Comparison of ENCODE assay signal across 1 cellular context in genomic region chr5:79613571-79613970, GRCh38.
TF ChIP-seq lines count a peak whose summit lies in the region.

No MANE protein-coding gene starts in this region.

TF ChIP-seq in SK-N-SH, 30 proteins besides CTCF, POLR2A, EP300 and RAD21:
- no peak for TF ChIP-seq MAX (IDR thresholded peaks at IDR 0.05; ENCODE audit: low read depth)
- no peak for TF ChIP-seq RCOR1 (IDR thresholded peaks at IDR 0.05; ENCODE audit: low read length)
- no peak for TF ChIP-seq FOXJ3 (CRISPR knock-in tag; IDR thresholded peaks at IDR 0.05)
- TF ChIP-seq ZBTB33 (IDR thresholded peaks at IDR 0.05; ENCODE audit: borderline replicate concordance, low read depth), result no peak
- TF ChIP-seq REST (IDR thresholded peaks at IDR 0.05; ENCODE audit: low read depth, low read length), result no peak
- no peak for TF ChIP-seq SIN3A (IDR thresholded peaks at IDR 0.05; ENCODE audit: borderline replicate concordance, low read depth, low read length)
- TF ChIP-seq POLR2AphosphoS5 (IDR thresholded peaks at IDR 0.05; ENCODE audit: low read depth, low read length), result no peak
- no peak for TF ChIP-seq NFIC (IDR thresholded peaks at IDR 0.05; ENCODE audit: borderline replicate concordance)
- no peak for TF ChIP-seq ELF1 (IDR thresholded peaks at IDR 0.05)
- TF ChIP-seq CHD2 (IDR thresholded peaks at IDR 0.05; ENCODE audit: low read length, partially characterized antibody), result no peak
- TF ChIP-seq NRF1 (IDR thresholded peaks at IDR 0.05; ENCODE audit: low read depth, low read length), result no peak
- TF ChIP-seq GATA2 (CRISPR knock-in tag; IDR thresholded peaks at IDR 0.05), result no peak
